Comparison of ENCODE assay signal across 16 cellular contexts in genomic region chr3:127911421-127911931, GRCh38. TPM values are rescaled to one million over a fixed set of nuclear protein-coding genes. Genes with fewer than 3 reads are reported as not detected.
DNase-seq lines count a peak whose midpoint lies in the region; ATAC-seq and TF ChIP-seq lines count a peak whose summit lies in the region.
"Had no signal": no experiment of that assay in that cellular context is flagged by ENCODE, and none has a peak within 500 bp of the region (broad histone marks: within the 10 kb centered on the region; RNA-seq: fewer than 3 reads in every experiment).

No MANE protein-coding gene starts in this region.

- no peak overlapping the region for H3K27ac Mint-ChIP-seq in MCF 10A (ENCODE audit: low read depth, unreplicated experiment)
- peak overlapping the region; percentile 79 for H3K27ac Mint-ChIP-seq in neural crest cell (ENCODE audit: unreplicated experiment)

- H3K9me3 Mint-ChIP-seq in MCF 10A (ENCODE audit: unreplicated experiment) (no peaks in the 10 kb centered on the region), neural crest cell (no peaks in the 10 kb centered on the region)

- CTCF ChIA-PET in MCF 10A (lab: Yijun Ruan, JAX) = interaction anchor here (0.7 to 0.8 kb wide), 2 partner anchors 18 to 38 kb away, joined by 3 to 4 read pairs; no protein-coding TSS in a partner anchor

- TF ChIP-seq CTCF in breast epithelium (IDR thresholded peaks at IDR 0.05) (no peak), MCF 10A (IDR thresholded peaks at IDR 0.05; ENCODE audit: unreplicated experiment) (no peak), neural crest cell (conservative IDR thresholded peaks at IDR 0.05) (no peak)

- H3K27me3 ChIP-seq in breast epithelium (no peaks in the 10 kb centered on the region), aorta (ENCODE audit: control insufficient read depth in 1 of 2, insufficient read depth in 2 of 2, low read length in 1 of 2) (no peaks in the 10 kb centered on the region)

- no peak overlapping the region for H3K4me3 Mint-ChIP-seq in MCF 10A (ENCODE audit: unreplicated experiment)
- no peak overlapping the region for H3K4me3 Mint-ChIP-seq in neural crest cell
- H3K4me3 Mint-ChIP-seq: activated T-cell treated with anti-CD3 and anti-CD28 coated beads, Interleukin-2, amount 50 U/mL, for 4 hours had no signal

- no TSS peak for BruUV-seq in MCF 10A (replicated peaks; lab: Mats Ljungman, UMichigan)

- POLR2A ChIA-PET in MCF 10A (lab: Yijun Ruan, JAX) = interaction anchor here (1.1 kb wide), 1 partner anchor 91 kb away, joined by 3 read pairs; no protein-coding TSS in a partner anchor

- H3K4me1 ChIP-seq in breast epithelium (peaks cover 0 to 7% of the 10 kb centered on the region in 2 donors), aorta (ENCODE audit: control insufficient read depth in 1 of 2, insufficient read depth in 2 of 2, low read length in 2 of 2) (no peaks in the 10 kb centered on the region)

- H3K4me1 Mint-ChIP-seq in MCF 10A (ENCODE audit: insufficient read depth, unreplicated experiment) (peaks cover 13% of the 10 kb centered on the region), neural crest cell (peaks cover 11% of the 10 kb centered on the region)

- ATAC-seq in aorta (ENCODE audit: low FRiP score) = peak; percentile 62
- no peak for ATAC-seq in GM18858 (IDR thresholded peaks at IDR 0.05; ENCODE audit: unreplicated experiment)
- no peak for ATAC-seq in GM18867 (IDR thresholded peaks at IDR 0.05; ENCODE audit: unreplicated experiment)
- ATAC-seq: activated CD4-positive, CD25-positive, alpha-beta regulatory T cell treated with anti-CD3 and anti-CD28 coated beads, Interleukin-2, amount 50 U/mL, for 24 hours; activated T-cell treated with anti-CD3 and anti-CD28 coated beads, Interleukin-2, amount 50 U/mL, for 4 hours; stimulated activated naive CD8-positive, alpha-beta T cell treated with anti-CD3 and anti-CD28 coated beads, Interleukin-15, Interleukin-2, amounts not matched to agents 100 U/mL and 50 U/mL, for 24 hours had no signal

- H3K36me3 ChIP-seq in breast epithelium (no peaks in the 10 kb centered on the region), aorta (ENCODE audit: control insufficient read depth in 1 of 2, insufficient read depth in 2 of 2, low read length in 1 of 2) (no peaks in the 10 kb centered on the region)
- H3K36me3 ChIP-seq: neutrophil had no signal

- peak overlapping the region in 1 of 3 donors; percentile 30 for H3K4me3 ChIP-seq in breast epithelium
- no peak overlapping the region for H3K4me3 ChIP-seq in aorta (ENCODE audit: low read length in 2 of 2)

- H3K9me3 ChIP-seq in breast epithelium (no peaks in the 10 kb centered on the region), aorta (ENCODE audit: control insufficient read depth, low read length) (no peaks in the 10 kb centered on the region)

- H3K27me3 Mint-ChIP-seq in MCF 10A (ENCODE audit: insufficient read depth, unreplicated experiment) (no peaks in the 10 kb centered on the region), neural crest cell (ENCODE audit: low read depth) (peaks cover 2% of the 10 kb centered on the region)

- WGBS in aorta, 2 donors = 5 to 6% methylated on average over 8 of the region's 8 CpGs

- H3K27ac ChIP-seq in breast epithelium (peak overlapping the region; percentile 78 to 79), aorta (ENCODE audit: low read depth in 1 of 2, low read length in 2 of 2) (peak overlapping the region; percentile 46 to 78)
- H3K27ac ChIP-seq: epithelial cell of prostate, neutrophil had no signal

- DNase-seq in breast epithelium (ENCODE audit: low spot score in 2 of 2) (peak in 1 of 2 donors; percentile 40), MCF 10A (ENCODE audit: unreplicated experiment) (no peak), foreskin melanocyte (peak; percentile 56), neural crest cell (ENCODE audit: low read depth, low spot score) (no peak), aorta (peak in 1 of 2 donors; percentile 61), NCI-H774 (lab: John Stamatoyannopoulos, UW) (no peak)
- DNase-seq: activated T-cell treated with anti-CD3 and anti-CD28 coated beads, Interleukin-2, amount 50 U/mL, for 4 hours; NCI-H510A treated with DMSO at 0.1 percent for 48 hours; stimulated activated CD4-positive, alpha-beta T cell treated with anti-CD3 and anti-CD28 coated beads, Interleukin-2, amount 100 ng/mL, for 24 hours; stimulated activated naive CD8-positive, alpha-beta T cell treated with anti-CD3 and anti-CD28 coated beads, Interleukin-15, Interleukin-2, amounts not matched to agents 100 U/mL and 50 U/mL, for 24 hours had no signal

- no peak for TF ChIP-seq POLR2A in breast epithelium (IDR thresholded peaks at IDR 0.05)

- H3K36me3 Mint-ChIP-seq in MCF 10A (ENCODE audit: insufficient read depth, unreplicated experiment) (no peaks in the 10 kb centered on the region), neural crest cell (ENCODE audit: low read depth) (no peaks in the 10 kb centered on the region)

- intact Hi-C loops in breast epithelium (cut with DNase I; ENCODE audit: low total_unique reads) = no loop called here
- intact Hi-C loops in MCF 10A (cut with micrococcal nuclease) = no loop called here
- intact Hi-C loops in aorta (cut with DNase I) = loop anchor here in 1 of 2 donors (10.0 kb wide), 1 partner anchor 217 kb away; no protein-coding TSS in a partner anchor

RNA-seq across cellular contexts. Expression of gene KBTBD12, which starts 3.6 kb away (rescaled TPM):
- under 1 TPM in 2 of 3 donors, not detected in 1; 0.32 to 0.73 TPM for total RNA-seq in breast epithelium
- not detected in 2 replicates for total RNA-seq in MCF 10A (2022)
- total RNA-seq in neural crest cell = not detected in 2 replicates
- 1 to 10 TPM; 4.5 to 7.6 TPM for total RNA-seq in aorta
- polyA plus RNA-seq in aorta = 1 to 10 TPM in 1 of 2 donors, under 1 TPM in 1; 0.28 to 4.1 TPM
- total RNA-seq: astrocyte had no signal
